ENCODE assay signal across 9 cellular contexts in genomic region chr2:168705534-168706470, GRCh38.
A peak's percentile ranks its signal among the peaks of the same experiment; 100 is the strongest.
DNase-seq lines count a peak whose midpoint lies in the region; ATAC-seq and TF ChIP-seq lines count a peak whose summit lies in the region.
"Had no signal": no experiment of that assay in that cellular context is flagged by ENCODE, and none has a peak within 500 bp of the region (broad histone marks: within the 10 kb centered on the region; RNA-seq: fewer than 3 reads in every experiment).

No MANE protein-coding gene starts in this region.

- TF ChIP-seq RAD21 in Ishikawa (IDR thresholded peaks at IDR 0.05; ENCODE audit: low read depth): peak; percentile 52

- CTCF ChIA-PET in Calu3 (lab: Charles Lee): no interaction called here

- intact Hi-C loops in lower lobe of right lung (cut with DNase I): no loop called here
- intact Hi-C loops in Calu3 (cut with micrococcal nuclease; ENCODE audit: unreplicated experiment): loop anchor here (1.0 to 5.0 kb wide), 2 partner anchors 329 to 359 kb away; no protein-coding TSS in a partner anchor

- TF ChIP-seq CTCF in lower lobe of right lung (IDR thresholded peaks at IDR 0.05) (peak; percentile 23), Calu3 (IDR thresholded peaks at IDR 0.05; ENCODE audit: unreplicated experiment) (no peak)

- H3K27me3 Mint-ChIP-seq in Calu3 (ENCODE audit: unreplicated experiment): no peaks in the 10 kb centered on the region

- no peaks in the 10 kb centered on the region for H3K4me1 ChIP-seq in lower lobe of right lung

- no peaks in the 10 kb centered on the region for H3K36me3 Mint-ChIP-seq in Calu3 (ENCODE audit: insufficient read depth, unreplicated experiment)

- H3K36me3 ChIP-seq in lower lobe of right lung: no peaks in the 10 kb centered on the region

- DNase-seq in DMS79 treated with DMSO at 0.1 percent for 48 hours (lab: John Stamatoyannopoulos, UW) (peak; percentile 38), astrocyte of the hippocampus (ENCODE audit: low read depth, low spot score) (peak; percentile 22), lower lobe of right lung (no peak), Calu3 (no peak), activated gamma-delta T cell (lab: John Stamatoyannopoulos, UW) (no peak)
- DNase-seq in activated CD8-positive, alpha-beta memory T cell treated with anti-CD3 and anti-CD28 coated beads for 24 hours: no peak
- DNase-seq: central memory CD4-positive, alpha-beta T cell had no signal

- BruUV-seq in Calu3 (replicated peaks; lab: Mats Ljungman, UMichigan): no TSS peak

- no peaks in the 10 kb centered on the region for H3K27me3 ChIP-seq in lower lobe of right lung (ENCODE audit: low read depth)

- ATAC-seq in lower lobe of right lung (no peak), GM19467 (IDR thresholded peaks at IDR 0.05; ENCODE audit: unreplicated experiment) (no peak)

- no peak overlapping the region for H3K4me3 ChIP-seq in lower lobe of right lung

- H3K4me3 Mint-ChIP-seq in Calu3 (ENCODE audit: low read depth, unreplicated experiment): no peak overlapping the region

- H3K27ac ChIP-seq in lower lobe of right lung: no peak overlapping the region

- no peaks in the 10 kb centered on the region for H3K9me3 Mint-ChIP-seq in Calu3 (ENCODE audit: low read depth, unreplicated experiment)

- peaks cover 17% of the 10 kb centered on the region for H3K4me1 Mint-ChIP-seq in Calu3 (ENCODE audit: low read depth, unreplicated experiment)

- H3K27ac Mint-ChIP-seq in Calu3 (ENCODE audit: unreplicated experiment): no peak overlapping the region

- TF ChIP-seq EP300 in Ishikawa (IDR thresholded peaks at IDR 0.05; ENCODE audit: borderline replicate concordance): no peak

- no peaks in the 10 kb centered on the region for H3K9me3 ChIP-seq in lower lobe of right lung

TF ChIP-seq in Ishikawa, 13 proteins besides CTCF, POLR2A, EP300 and RAD21:
- TF ChIP-seq FOXM1 (IDR thresholded peaks at IDR 0.05; ENCODE audit: borderline replicate concordance, low read depth) (no peak), CEBPB (IDR thresholded peaks at IDR 0.05) (no peak), ZBTB7A (IDR thresholded peaks at IDR 0.05; ENCODE audit: low read depth) (no peak), TEAD4 (IDR thresholded peaks at IDR 0.05) (no peak), CREB1 (IDR thresholded peaks at IDR 0.05; ENCODE audit: low read depth) (no peak), NFIC (IDR thresholded peaks at IDR 0.05) (no peak), TAF1 (IDR thresholded peaks at IDR 0.05; ENCODE audit: low read depth) (no peak), USF1 (IDR thresholded peaks at IDR 0.05) (no peak), REST (IDR thresholded peaks at IDR 0.05; ENCODE audit: low read depth) (no peak), EGR1 (IDR thresholded peaks at IDR 0.05) (no peak), TCF12 (IDR thresholded peaks at IDR 0.05; ENCODE audit: low read depth) (no peak)

Comparison
In these comparisons a context has a peak if more than half of its experiments do, and no peak if none do; other contexts are left out.
1. DNase-seq: peak in DMS79 treated with DMSO at 0.1 percent for 48 hours (single experiment) and astrocyte of the hippocampus (single experiment); none in lower lobe of right lung (single experiment), Calu3 (single experiment), activated CD8-positive, alpha-beta memory T cell treated with anti-CD3 and anti-CD28 coated beads for 24 hours (single experiment) and activated gamma-delta T cell (single experiment).